ENCODE assay signal across 8 cellular contexts in genomic region chr10:87504667-87505365, GRCh38. TPM values are rescaled to one million over a fixed set of nuclear protein-coding genes. Genes with fewer than 3 reads are reported as not detected.
A peak's percentile ranks its signal among the peaks of the same experiment; 100 is the strongest.
DNase-seq lines count a peak whose midpoint lies in the region; ATAC-seq and TF ChIP-seq lines count a peak whose summit lies in the region.

Gene MINPP1 (plus strand): TSS chr10:87504893. CDS start chr10:87504916, 23 bp downstream.

- WGBS in urinary bladder: under 1% methylated on average over 71 of the region's 71 CpGs

- peak; percentile 98 to 99 for ATAC-seq in left cardiac atrium

- H3K36me3 ChIP-seq in urinary bladder (ENCODE audit: insufficient read depth): no peaks in the 10 kb centered on the region

- H3K9me3 Mint-ChIP-seq in HFFc6: no peaks in the 10 kb centered on the region

- H3K4me3 ChIP-seq in GM12875 (ENCODE audit: low read depth, low read length) (peak within 1 kb of the TSS; percentile 65), urinary bladder (ENCODE audit: low read depth, low read length) (peak within 1 kb of the TSS; percentile 92)

- peaks cover 59% of the 10 kb centered on the region for H3K4me1 Mint-ChIP-seq in HFFc6 (ENCODE audit: low read depth)

- H3K27me3 Mint-ChIP-seq in HFFc6 (ENCODE audit: insufficient read depth): no peaks in the 10 kb centered on the region; the same call in 1 of the 2 replicates

- peak within 1 kb of the TSS; percentile 81 for H3K27ac ChIP-seq in urinary bladder (ENCODE audit: low read depth)

- peaks cover 19% of the 10 kb centered on the region for H3K36me3 Mint-ChIP-seq in HFFc6 (ENCODE audit: low read depth)

- peak within 1 kb of the TSS; percentile 98 for H3K27ac Mint-ChIP-seq in HFFc6

- DNase-seq in HFFc6 (peak; percentile 80), NAMALWA (ENCODE audit: low spot score) (peak; percentile 50), amniotic stem cell (lab: John Stamatoyannopoulos, UW) (peak; percentile 73), left cardiac atrium (peak; percentile 88), posterior vena cava (ENCODE audit: low spot score) (peak; percentile 96)

- peak within 1 kb of the TSS; percentile 92 for H3K4me3 Mint-ChIP-seq in HFFc6

- no peaks in the 10 kb centered on the region for H3K4me1 ChIP-seq in urinary bladder (ENCODE audit: insufficient read depth)

- TF ChIP-seq CTCF in GM12875 (IDR thresholded peaks at IDR 0.05; ENCODE audit: borderline replicate concordance, insufficient read depth, low read depth, low read length) (no peak), HFFc6 (IDR thresholded peaks at IDR 0.05) (no peak)

- intact Hi-C loops in T-helper 1 cell treated with Interleukin-12 subunit alpha and Interleukin-12 subunit beta and Interleukin-4 antibody, amounts not matched to agents 30 ng/mL and 1 ng/mL, for 36 hours (cut with micrococcal nuclease): loop anchor here (5.0 to 10.0 kb wide), 3 partner anchors 408 to 880 kb away; partner anchors contain the start of gene SHLD2
- intact Hi-C loops in left cardiac atrium (cut with DNase I) (no loop called here), posterior vena cava (cut with DNase I) (no loop called here)

RNA-seq across cellular contexts. Expression of gene MINPP1, which starts in this region (rescaled TPM):
- 10 to 100 TPM; 32.5 to 41.4 (median 37.0) TPM for total RNA-seq in HFFc6 (2021; fragmentation: NEBNext Ultra II Directional; extraction: Animal tissue kit (Norgen Biotek cat#: 25700))
- total RNA-seq in T-helper 1 cell treated with Interleukin-12 subunit alpha and Interleukin-12 subunit beta and Interleukin-4 antibody, amounts not matched to agents 30 ng/mL and 1 ng/mL, for 36 hours: 12.6 and 13.1 TPM in 2 replicates
- total RNA-seq in left cardiac atrium (1 to 10 TPM; 6.5 to 8.0 TPM), posterior vena cava (10 to 100 TPM; 10.2 to 11.1 TPM), urinary bladder (23.1 TPM)
- 11.5 TPM for polyA plus RNA-seq in urinary bladder

Comparison
In these comparisons a context has a peak if more than half of its experiments do, and no peak if none do; other contexts are left out.
1. Peak in every context shown above with its lines: DNase-seq, ATAC-seq, H3K4me3 ChIP-seq and H3K27ac ChIP-seq.